18 cellular contexts compared by ENCODE assay signal in genomic region chr3:50474717-50475116, GRCh38. TPM values are rescaled to one million over a fixed set of nuclear protein-coding genes. Genes with fewer than 3 reads are reported as not detected.
DNase-seq lines count a peak whose midpoint lies in the region; ATAC-seq, FAIRE-seq and TF ChIP-seq lines count a peak whose summit lies in the region.
"Had no signal": no experiment of that assay in that cellular context is flagged by ENCODE, and none has a peak within 500 bp of the region (broad histone marks: within the 10 kb centered on the region; RNA-seq: fewer than 3 reads in every experiment).

No MANE protein-coding gene starts in this region.

- TF ChIP-seq RAD21 in liver (IDR thresholded peaks at IDR 0.05) (no peak), HepG2 (CRISPR knock-in tag; IDR thresholded peaks at IDR 0.05) (no peak)

- no peak for FAIRE-seq in HepG2 (lab: Jason Lieb, UNC)
- FAIRE-seq: keratinocyte had no signal

- TF ChIP-seq POLR2A in HepG2 (IDR thresholded peaks at IDR 0.05; ENCODE audit: insufficient read depth in 1 of 2, low read depth in 2 of 2, low read length in 2 of 2), result no peak

- no peak overlapping the region for H3K4ac ChIP-seq in mesenchymal stem cell (ENCODE audit: low read depth in 1 of 2, low read length in 2 of 2)

- H2BK12ac ChIP-seq in mesenchymal stem cell (ENCODE audit: low read length in 2 of 2), result no peak overlapping the region

- H3K4me1 ChIP-seq in liver (ENCODE audit: control insufficient read depth in 4 of 4, insufficient read depth in 4 of 4, low read length in 3 of 4) (peaks cover 0 to 17% (median 10%) of the 10 kb centered on the region in 4 donors), HepG2 (ENCODE audit: insufficient read depth, low read length) (no peaks in the 10 kb centered on the region), duodenal mucosa (ENCODE audit: control insufficient read depth in 1 of 2, insufficient read depth in 2 of 2, low read length in 2 of 2) (peaks cover 0 to 3% of the 10 kb centered on the region in 2 donors), mesenchymal stem cell (ENCODE audit: control insufficient read depth, insufficient read depth, low read depth, low read length) (no peaks in the 10 kb centered on the region)
- H3K4me1 ChIP-seq: adrenal gland, Peyer's patch had no signal

- no peaks in the 10 kb centered on the region for H3K79me1 ChIP-seq in mesenchymal stem cell (replicated peaks; ENCODE audit: low read length, poor library complexity, severe bottlenecking)

- CTCF ChIA-PET in HepG2 (lab: Yijun Ruan, JAX; ENCODE audit: low intra/inter-chr PET ratio, low total read pairs), result no interaction called here

- H3K4me3 ChIP-seq in liver (ENCODE audit: low read depth in 1 of 3, low read length in 3 of 3), result no peak overlapping the region
- H3K4me3 ChIP-seq in HepG2 (replicated peaks in 1 of 3; ENCODE audit: insufficient read depth in 1 of 3, low read depth in 2 of 3, low read length in 3 of 3), result no peak overlapping the region
- no peak overlapping the region for H3K4me3 ChIP-seq in duodenal mucosa (ENCODE audit: low read depth in 1 of 2, low read length in 2 of 2)
- H3K4me3 ChIP-seq in mesenchymal stem cell (ENCODE audit: insufficient read depth in 1 of 2, low read depth in 1 of 2, low read length in 2 of 2), result no peak overlapping the region
- H3K4me3 ChIP-seq: adrenal gland, Peyer's patch, spleen had no signal

- no peak overlapping the region for H3K14ac ChIP-seq in mesenchymal stem cell (ENCODE audit: low read length in 2 of 2)

- H3K27ac ChIP-seq in liver (ENCODE audit: low read depth in 1 of 2, low read length in 2 of 2) (no peak overlapping the region), HepG2 (ENCODE audit: extremely low read length, insufficient read depth, low read length) (no peak overlapping the region), duodenal mucosa (ENCODE audit: low read depth, low read length) (peak overlapping the region; percentile 10), mesenchymal stem cell (ENCODE audit: low read length, poor library complexity, severe bottlenecking) (no peak overlapping the region)
- H3K27ac ChIP-seq: Peyer's patch, spleen had no signal

- no peak overlapping the region for H3K23ac ChIP-seq in mesenchymal stem cell (ENCODE audit: low read length in 2 of 2)

- no peak overlapping the region for H3K4me2 ChIP-seq in HepG2 (ENCODE audit: low read depth, low read length)
- H3K4me2 ChIP-seq in mesenchymal stem cell (ENCODE audit: low read length, poor library complexity, severe bottlenecking), result no peak overlapping the region

- H2BK120ac ChIP-seq in mesenchymal stem cell (ENCODE audit: low read depth, low read length), result no peak overlapping the region

- ATAC-seq in HepG2 (no peak), GM19035 (IDR thresholded peaks at IDR 0.05; ENCODE audit: unreplicated experiment) (no peak)
- ATAC-seq in stimulated activated naive B cell treated with anti-CD40 and anti-IgM and Interleukin-4, amounts not matched to agents 10 μg/mL and 1 μg/mL and 100 μg/mL, for 72 hours (replicated peaks), result no peak
- ATAC-seq: activated T-cell treated with anti-CD3 and anti-CD28 coated beads, Interleukin-2, amount 50 U/mL, for 72 hours; T-helper 17 cell had no signal

- H3K9ac ChIP-seq in liver (ENCODE audit: low read depth in 1 of 2, low read length in 2 of 2), result no peak overlapping the region
- no peak overlapping the region for H3K9ac ChIP-seq in HepG2 (ENCODE audit: insufficient read depth, low read depth, low read length)
- no peak overlapping the region for H3K9ac ChIP-seq in duodenal mucosa (ENCODE audit: low read depth in 1 of 2, low read length in 2 of 2)
- no peak overlapping the region for H3K9ac ChIP-seq in mesenchymal stem cell (ENCODE audit: low read length)

- H4K20me1 ChIP-seq in HepG2 (ENCODE audit: insufficient read depth, low read length), result no peaks in the 10 kb centered on the region

- no peak overlapping the region for H2BK15ac ChIP-seq in mesenchymal stem cell (ENCODE audit: low read depth, poor library complexity, severe bottlenecking)

- intact Hi-C loops in HepG2 (cut with micrococcal nuclease; ENCODE audit: unreplicated experiment), result no loop called here

- H3K27me3 ChIP-seq in liver (ENCODE audit: control insufficient read depth in 4 of 4, insufficient read depth in 4 of 4, low read length in 3 of 4) (no peaks in the 10 kb centered on the region), HepG2 (ENCODE audit: control insufficient read depth in 1 of 2, insufficient read depth in 2 of 2, low read length in 2 of 2) (peaks cover 12 to 40% of the 10 kb centered on the region in 2 experiments; a peak in 3 of 5 replicates), duodenal mucosa (ENCODE audit: control insufficient read depth in 1 of 2, insufficient read depth in 2 of 2, low read length in 2 of 2) (no peaks in the 10 kb centered on the region), mesenchymal stem cell (ENCODE audit: control insufficient read depth in 1 of 2, insufficient read depth in 1 of 2, low read length in 2 of 2) (peaks cover 18 to 33% of the 10 kb centered on the region in 2 experiments)
- H3K27me3 ChIP-seq: adrenal gland, Peyer's patch, spleen had no signal

- no peak overlapping the region for H2AK5ac ChIP-seq in mesenchymal stem cell (ENCODE audit: low read length, severe bottlenecking)

- no peak overlapping the region for H4K8ac ChIP-seq in mesenchymal stem cell (ENCODE audit: low read length)

- H3K36me3 Mint-ChIP-seq in stimulated activated naive B cell treated with anti-CD40 and anti-IgM and Interleukin-4, amounts not matched to agents 10 μg/mL and 1 μg/mL and 100 μg/mL, for 72 hours, result no peaks in the 10 kb centered on the region

- peaks cover 0 to 24% of the 10 kb centered on the region in 2 donors for H3K27me3 Mint-ChIP-seq in stimulated activated naive B cell treated with anti-CD40 and anti-IgM and Interleukin-4, amounts not matched to agents 10 μg/mL and 1 μg/mL and 100 μg/mL, for 72 hours
- H3K27me3 Mint-ChIP-seq: T-helper 17 cell had no signal

- no peak overlapping the region for H3K18ac ChIP-seq in mesenchymal stem cell (ENCODE audit: low read depth in 1 of 2, low read length in 2 of 2)

- DNase-seq in HepG2 (ENCODE audit: low spot score) (no peak), mesenchymal stem cell (peak; percentile 3), dedifferentiated amniotic fluid mesenchymal stem cell (ENCODE audit: extremely low spot score) (no peak), NCI-H1694 (lab: John Stamatoyannopoulos, UW) (no peak)
- DNase-seq in stimulated activated naive B cell treated with anti-CD40 and anti-IgM and Interleukin-4, amounts not matched to agents 10 μg/mL and 1 μg/mL and 100 μg/mL, for 72 hours, result no peak
- DNase-seq: activated CD4-positive, alpha-beta T cell treated with anti-CD3 and anti-CD28 coated beads, Interleukin-2, amount 10 ng/mL, durations not matched to agents 24 days and 14 days; activated T-cell treated with anti-CD3 and anti-CD28 coated beads, Interleukin-2, amount 50 U/mL, for 72 hours; effector CD4-positive, alpha-beta T cell; NCI-H1105 treated with DMSO at 0.1 percent for 48 hours; nephron progenitor cell; Peyer's patch; spleen; T-helper 17 cell had no signal

- TF ChIP-seq CTCF in liver (IDR thresholded peaks at IDR 0.05; ENCODE audit: low read depth, low read length, missing input control) (no peak), HepG2 (CRISPR knock-in tag; IDR thresholded peaks at IDR 0.05) (no peak)

- H3K9me3 ChIP-seq in liver (ENCODE audit: control insufficient read depth in 4 of 4, low read length in 3 of 4) (no peaks in the 10 kb centered on the region), HepG2 (ENCODE audit: low read length) (no peaks in the 10 kb centered on the region), duodenal mucosa (ENCODE audit: control insufficient read depth in 1 of 2, low read length in 2 of 2) (no peaks in the 10 kb centered on the region), mesenchymal stem cell (ENCODE audit: control insufficient read depth, low read length) (no peaks in the 10 kb centered on the region)
- H3K9me3 ChIP-seq: adrenal gland, Peyer's patch, spleen had no signal

- WGBS in liver, result 79% methylated on average over 6 of the region's 6 CpGs
- 25% methylated on average over 2 of the region's 6 CpGs for WGBS in HepG2 (ENCODE audit: low lambda C conversion rate)
- 61% methylated on average over 6 of the region's 6 CpGs for WGBS in mesenchymal stem cell

- no peaks in the 10 kb centered on the region for H3K9me3 Mint-ChIP-seq in stimulated activated naive B cell treated with anti-CD40 and anti-IgM and Interleukin-4, amounts not matched to agents 10 μg/mL and 1 μg/mL and 100 μg/mL, for 72 hours
- H3K9me3 Mint-ChIP-seq: activated CD4-positive, alpha-beta T cell treated with anti-CD3 and anti-CD28 coated beads, Interleukin-2, amount 10 ng/mL, durations not matched to agents 24 days and 14 days; activated T-cell treated with anti-CD3 and anti-CD28 coated beads, Interleukin-2, amount 50 U/mL, for 72 hours; nephron progenitor cell had no signal

- BruUV-seq in HepG2 (replicated peaks; lab: Mats Ljungman, UMichigan), result no TSS peak

- POLR2A ChIA-PET in HepG2 (lab: Yijun Ruan, JAX), result no interaction called here

- H3K27ac Mint-ChIP-seq in stimulated activated naive B cell treated with anti-CD40 and anti-IgM and Interleukin-4, amounts not matched to agents 10 μg/mL and 1 μg/mL and 100 μg/mL, for 72 hours, result no peak overlapping the region
- H3K27ac Mint-ChIP-seq: activated CD4-positive, alpha-beta T cell treated with anti-CD3 and anti-CD28 coated beads, Interleukin-2, amount 10 ng/mL, durations not matched to agents 24 days and 14 days; activated T-cell treated with anti-CD3 and anti-CD28 coated beads, Interleukin-2, amount 50 U/mL, for 72 hours; nephron progenitor cell; T-helper 17 cell had no signal

- H4K91ac ChIP-seq in mesenchymal stem cell (ENCODE audit: low read length), result no peak overlapping the region

- in situ Hi-C loops in HepG2 (cut with HindIII; ENCODE audit: extremely low pct_ligation_motif_present, low pct_unique_long_range_greater_than_20kb), result no loop called here

- TF ChIP-seq EP300 in HepG2 (IDR thresholded peaks at IDR 0.05; ENCODE audit: low read depth in 2 of 2, low read length in 2 of 2), result no peak
- no peak for TF ChIP-seq EP300 in HepG2 (CRISPR knock-in tag; IDR thresholded peaks at IDR 0.05; ENCODE audit: borderline replicate concordance)

- no peaks in the 10 kb centered on the region for H3K36me3 ChIP-seq in liver (ENCODE audit: control insufficient read depth in 4 of 4, insufficient read depth in 3 of 4, low read depth in 1 of 4, low read length in 3 of 4)
- no peaks in the 10 kb centered on the region for H3K36me3 ChIP-seq in HepG2 (replicated peaks in 1 of 2; ENCODE audit: control insufficient read depth in 1 of 2, insufficient read depth in 2 of 2, low read length in 2 of 2)
- H3K36me3 ChIP-seq in duodenal mucosa (ENCODE audit: control insufficient read depth in 1 of 2, insufficient read depth in 2 of 2, low read length in 2 of 2), result no peaks in the 10 kb centered on the region
- no peaks in the 10 kb centered on the region for H3K36me3 ChIP-seq in mesenchymal stem cell (ENCODE audit: control insufficient read depth in 1 of 2, insufficient read depth in 2 of 2, low read depth in 1 of 2, low read length in 2 of 2)
- H3K36me3 ChIP-seq: adrenal gland, Peyer's patch, spleen had no signal

- no peak overlapping the region for H2BK5ac ChIP-seq in mesenchymal stem cell (ENCODE audit: low read depth, low read length, poor library complexity, severe bottlenecking)

- H2AFZ ChIP-seq in HepG2 (ENCODE audit: low read length) (no peak overlapping the region), mesenchymal stem cell (ENCODE audit: low read depth, low read length) (no peak overlapping the region)

- H3K4me3 Mint-ChIP-seq in stimulated activated naive B cell treated with anti-CD40 and anti-IgM and Interleukin-4, amounts not matched to agents 10 μg/mL and 1 μg/mL and 100 μg/mL, for 72 hours, result no peak overlapping the region
- H3K4me3 Mint-ChIP-seq: activated CD4-positive, alpha-beta T cell treated with anti-CD3 and anti-CD28 coated beads, Interleukin-2, amount 10 ng/mL, durations not matched to agents 24 days and 14 days; activated T-cell treated with anti-CD3 and anti-CD28 coated beads, Interleukin-2, amount 50 U/mL, for 72 hours; nephron progenitor cell; T-helper 17 cell had no signal

- no peaks in the 10 kb centered on the region for H3K4me1 Mint-ChIP-seq in stimulated activated naive B cell treated with anti-CD40 and anti-IgM and Interleukin-4, amounts not matched to agents 10 μg/mL and 1 μg/mL and 100 μg/mL, for 72 hours

- H3K79me2 ChIP-seq in HepG2 (ENCODE audit: insufficient read depth, low read length), result no peaks in the 10 kb centered on the region

RNA-seq across cellular contexts. Expression of gene CACNA2D2, which starts 28.7 kb away (rescaled TPM):
- total RNA-seq in liver (under 1 TPM; 0.17 to 0.19 TPM), HepG2 (2016; rRNA removed; fragmentation: Illumina TruSeq; extraction: Trizol) (not detected in 2 replicates)
- polyA plus RNA-seq in liver (under 1 TPM; 0.10 to 0.14 TPM), HepG2 (2011; rRNA removed) (not detected in 2 replicates)
- total RNA-seq in HepG2 (2016; cell fraction: cytosol; rRNA removed; fragmentation: Illumina TruSeq; extraction: Trizol; ENCODE audit: low read depth), result not detected in 2 replicates
- not detected in 2 replicates for total RNA-seq in HepG2 (2016; cell fraction: insoluble cytoplasmic fraction; rRNA removed; fragmentation: Illumina TruSeq; extraction: Trizol)
- total RNA-seq in HepG2 (2016; cell fraction: membrane; rRNA removed; fragmentation: Illumina TruSeq; extraction: Trizol), result not detected in 2 replicates
- total RNA-seq in HepG2 (2016; cell fraction: nucleus; rRNA removed; fragmentation: Illumina TruSeq; extraction: Trizol), result not detected in 2 replicates
- 0.01 TPM in 1 of 2 replicates, not detected in the other for polyA plus RNA-seq in HepG2 (2011; cell fraction: cytosol; rRNA removed)
- 0.05 TPM in 1 of 2 replicates, not detected in the other for polyA plus RNA-seq in HepG2 (2011; cell fraction: nucleus; rRNA removed)
- polyA plus RNA-seq in HepG2 (2012), result 0.07 and 0.15 TPM in 2 replicates
- polyA plus RNA-seq in HepG2 (2016; cell fraction: cytosol; fragmentation: Illumina TruSeq; extraction: Trizol; ENCODE audit: low read depth), result not detected in 2 replicates
- 0.19 TPM in 1 of 2 replicates, not detected in the other for polyA plus RNA-seq in HepG2 (2016; cell fraction: insoluble cytoplasmic fraction; fragmentation: Illumina TruSeq; extraction: Trizol; ENCODE audit: low read depth)
- polyA plus RNA-seq in HepG2 (2016; cell fraction: membrane; fragmentation: Illumina TruSeq; extraction: Trizol; ENCODE audit: low read depth), result not detected in 2 replicates
- polyA plus RNA-seq in HepG2 (2016; cell fraction: nucleus; fragmentation: Illumina TruSeq; extraction: Trizol; ENCODE audit: insufficient read depth, low read depth), result not detected in 2 replicates
- 0.02 TPM in 1 of 2 replicates, not detected in the other for polyA minus RNA-seq in HepG2 (2011; rRNA and poly(A)+ RNA removed; ENCODE audit: low replicate concordance)
- polyA minus RNA-seq in HepG2 (2011; cell fraction: cytosol; rRNA and poly(A)+ RNA removed), result not detected in 2 replicates
- polyA minus RNA-seq in HepG2 (2011; cell fraction: nucleus; rRNA and poly(A)+ RNA removed), result not detected in 2 replicates
- polyA plus RNA-seq in mesenchymal stem cell (2013, experiment 1 of 2), result 0.07 TPM
- 0.10 TPM for polyA plus RNA-seq in mesenchymal stem cell (2013, experiment 2 of 2)
